10 cellular contexts compared by ENCODE assay signal in the genomic region with DNA sequence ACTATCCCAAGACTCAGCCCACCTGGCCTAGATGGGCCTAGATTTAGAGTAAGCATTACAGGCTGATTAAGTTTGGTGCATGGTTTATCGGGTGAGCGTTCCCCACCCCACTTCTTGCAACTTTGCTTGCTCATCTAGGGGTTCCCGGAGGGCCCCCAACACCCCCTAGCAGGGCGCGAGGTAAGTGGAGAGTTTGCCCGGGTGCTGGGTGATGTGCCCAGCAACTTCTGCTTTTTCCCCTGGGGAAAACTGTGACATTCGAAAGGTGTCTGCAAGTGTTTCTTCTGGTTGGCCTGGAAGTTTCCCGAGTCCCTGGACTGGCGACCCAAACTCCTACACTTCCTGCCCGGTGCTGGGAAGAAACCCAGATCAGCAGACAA. TPM values are rescaled to one million over a fixed set of nuclear protein-coding genes. Genes with fewer than 3 reads are reported as not detected.
DNase-seq lines count a peak whose midpoint lies in the region; ATAC-seq and TF ChIP-seq lines count a peak whose summit lies in the region.
"Had no signal": no experiment of that assay in that cellular context is flagged by ENCODE, and none has a peak within 500 bp of the region (broad histone marks: within the 10 kb centered on the region; RNA-seq: fewer than 3 reads in every experiment).

No MANE protein-coding gene starts in this region.

- no peak for ATAC-seq in heart right ventricle
- no peak for ATAC-seq in upper lobe of right lung
- no peak for ATAC-seq in HG02938 (IDR thresholded peaks at IDR 0.05; ENCODE audit: unreplicated experiment)

- no peak overlapping the region for H3K18ac ChIP-seq in mesenchymal stem cell (ENCODE audit: low read depth in 1 of 2, low read length in 2 of 2)

- no peak overlapping the region for H2BK15ac ChIP-seq in mesenchymal stem cell (ENCODE audit: low read depth, poor library complexity, severe bottlenecking)

- H4K91ac ChIP-seq in mesenchymal stem cell (ENCODE audit: low read length): no peak overlapping the region

- H3K79me1 ChIP-seq in mesenchymal stem cell (replicated peaks; ENCODE audit: low read length, poor library complexity, severe bottlenecking): peaks cover 3% of the 10 kb centered on the region

- no peak overlapping the region for H2BK12ac ChIP-seq in mesenchymal stem cell (ENCODE audit: low read length in 2 of 2)

- TF ChIP-seq CTCF in heart right ventricle (IDR thresholded peaks at IDR 0.05) (no peak), right atrium auricular region (IDR thresholded peaks at IDR 0.05) (no peak), astrocyte of the cerebellum (IDR thresholded peaks at IDR 0.05; ENCODE audit: low read depth, low read length, missing control alignments) (no peak), upper lobe of right lung (IDR thresholded peaks at IDR 0.05) (no peak)

- H2AFZ ChIP-seq in mesenchymal stem cell (ENCODE audit: low read depth, low read length): no peak overlapping the region

- no peak overlapping the region for H2AK5ac ChIP-seq in mesenchymal stem cell (ENCODE audit: low read length, severe bottlenecking)

- H3K9me3 ChIP-seq in heart right ventricle (no peaks in the 10 kb centered on the region), right atrium auricular region (no peaks in the 10 kb centered on the region), mesenchymal stem cell (ENCODE audit: control insufficient read depth, low read length) (no peaks in the 10 kb centered on the region), upper lobe of right lung (no peaks in the 10 kb centered on the region)

- no peak overlapping the region for H2BK120ac ChIP-seq in mesenchymal stem cell (ENCODE audit: low read depth, low read length)

- peak overlapping the region in 9 of 10 donors; percentile 66 to 89 (median 82) for H3K4me3 ChIP-seq in heart right ventricle
- H3K4me3 ChIP-seq in right atrium auricular region: peak overlapping the region in 1 of 2 donors; percentile 87
- peak overlapping the region; percentile 76 for H3K4me3 ChIP-seq in astrocyte of the cerebellum (ENCODE audit: low read depth, low read length)
- H3K4me3 ChIP-seq in mesenchymal stem cell (ENCODE audit: insufficient read depth in 1 of 2, low read depth in 1 of 2, low read length in 2 of 2): peak overlapping the region in 1 of 2 experiments; percentile 90
- peak overlapping the region; percentile 72 for H3K4me3 ChIP-seq in upper lobe of right lung

- H3K27me3 ChIP-seq in heart right ventricle (peaks cover 0 to 48% (median 0%) of the 10 kb centered on the region in 7 donors), right atrium auricular region (no peaks in the 10 kb centered on the region), mesenchymal stem cell (ENCODE audit: control insufficient read depth in 1 of 2, insufficient read depth in 1 of 2, low read length in 2 of 2) (no peaks in the 10 kb centered on the region), upper lobe of right lung (peaks cover 15% of the 10 kb centered on the region)

- intact Hi-C loops in heart right ventricle (cut with DNase I): loop anchor here (1.0 to 10.0 kb wide), 10 partner anchors 181 to 1491 kb away; partner anchors contain the start of gene BMI1 (in 2 of the 10)
- intact Hi-C loops in upper lobe of right lung (cut with DNase I): no loop called here

- H3K9ac ChIP-seq in mesenchymal stem cell (ENCODE audit: low read length): peak overlapping the region; percentile 83

- H3K4me1 ChIP-seq in heart right ventricle (peaks cover 0 to 36% (median 8%) of the 10 kb centered on the region in 9 donors), right atrium auricular region (peaks cover 0 to 25% of the 10 kb centered on the region in 2 donors), mesenchymal stem cell (ENCODE audit: control insufficient read depth, insufficient read depth, low read depth, low read length) (peaks cover 12% of the 10 kb centered on the region), upper lobe of right lung (peaks cover 26% of the 10 kb centered on the region)

- WGBS in heart right ventricle, 2 donors: 56 to 58% methylated on average over 10 of the region's 10 CpGs
- 88% methylated on average over 10 of the region's 10 CpGs for WGBS in mesenchymal stem cell

- H4K8ac ChIP-seq in mesenchymal stem cell (ENCODE audit: low read length): peak overlapping the region; percentile 67

- no peak overlapping the region for H3K4ac ChIP-seq in mesenchymal stem cell (ENCODE audit: low read depth in 1 of 2, low read length in 2 of 2)

- no peak overlapping the region for H3K23ac ChIP-seq in mesenchymal stem cell (ENCODE audit: low read length in 2 of 2)

- no peak overlapping the region for H3K4me2 ChIP-seq in mesenchymal stem cell (ENCODE audit: low read length, poor library complexity, severe bottlenecking)

- no peak overlapping the region for H2BK5ac ChIP-seq in mesenchymal stem cell (ENCODE audit: low read depth, low read length, poor library complexity, severe bottlenecking)

- in situ Hi-C loops in astrocyte of the cerebellum (cut with HindIII; ENCODE audit: low sequenced_read_pairs): no loop called here

- DNase-seq in heart right ventricle (no peak), right atrium auricular region (ENCODE audit: low spot score) (no peak), astrocyte of the cerebellum (ENCODE audit: low read depth) (no peak), mesenchymal stem cell (no peak), upper lobe of right lung (no peak), cerebellar cortex (ENCODE audit: low spot score) (no peak)
- DNase-seq in stimulated activated CD4-positive, alpha-beta T cell treated with anti-CD3 and anti-CD28 coated beads, Interleukin-1b, Interleukin-23, amount 100 ng/mL, for 48 hours: no peak
- DNase-seq: midbrain, NCI-H524 had no signal

- H3K36me3 ChIP-seq in heart right ventricle (no peaks in the 10 kb centered on the region), right atrium auricular region (no peaks in the 10 kb centered on the region), mesenchymal stem cell (ENCODE audit: control insufficient read depth in 1 of 2, insufficient read depth in 2 of 2, low read depth in 1 of 2, low read length in 2 of 2) (no peaks in the 10 kb centered on the region), upper lobe of right lung (no peaks in the 10 kb centered on the region)

- H3K27ac ChIP-seq in heart right ventricle (peak overlapping the region in 8 of 10 donors; percentile 79 to 91 (median 87)), right atrium auricular region (no peak overlapping the region), mesenchymal stem cell (ENCODE audit: low read length, poor library complexity, severe bottlenecking) (no peak overlapping the region), upper lobe of right lung (no peak overlapping the region)

- no peak overlapping the region for H3K14ac ChIP-seq in mesenchymal stem cell (ENCODE audit: low read length in 2 of 2)

RNA-seq across cellular contexts. Expression of gene SKIDA1, which starts 31.7 kb away (rescaled TPM):
- total RNA-seq in heart right ventricle (1 to 10 TPM; 1.9 to 6.4 (median 3.3) TPM), right atrium auricular region (1 to 10 TPM; 2.1 to 2.6 TPM), upper lobe of right lung (0.69 TPM)
- under 1 TPM; 0.23 to 0.44 TPM for polyA plus RNA-seq in heart right ventricle
- 1.8 TPM for polyA plus RNA-seq in mesenchymal stem cell (2013, experiment 1 of 2)
- 1.8 TPM for polyA plus RNA-seq in mesenchymal stem cell (2013, experiment 2 of 2)

RNA-seq across cellular contexts. Expression of gene MLLT10, which starts 40.2 kb away (rescaled TPM):
- 10 to 100 TPM; 18.9 to 28.4 (median 24.6) TPM for total RNA-seq in heart right ventricle
- polyA plus RNA-seq in heart right ventricle: 10 to 100 TPM in 1 of 2 donors, 1 to 10 TPM in 1; 8.5 to 41.1 TPM
- total RNA-seq in right atrium auricular region: 10 to 100 TPM; 18.8 to 27.2 TPM
- polyA plus RNA-seq in mesenchymal stem cell (2013, experiment 1 of 2): 29.2 TPM
- polyA plus RNA-seq in mesenchymal stem cell (2013, experiment 2 of 2): 30.7 TPM
- 60.6 TPM for total RNA-seq in upper lobe of right lung

Comparison
In these comparisons a context has a peak if more than half of its experiments do, and no peak if none do; other contexts are left out.
1. H3K27ac ChIP-seq: peak in heart right ventricle (8 of 10); none in right atrium auricular region (0 of 2), mesenchymal stem cell (single experiment) and upper lobe of right lung (single experiment).